1 cellular context compared by ENCODE assay signal in the genomic region with DNA sequence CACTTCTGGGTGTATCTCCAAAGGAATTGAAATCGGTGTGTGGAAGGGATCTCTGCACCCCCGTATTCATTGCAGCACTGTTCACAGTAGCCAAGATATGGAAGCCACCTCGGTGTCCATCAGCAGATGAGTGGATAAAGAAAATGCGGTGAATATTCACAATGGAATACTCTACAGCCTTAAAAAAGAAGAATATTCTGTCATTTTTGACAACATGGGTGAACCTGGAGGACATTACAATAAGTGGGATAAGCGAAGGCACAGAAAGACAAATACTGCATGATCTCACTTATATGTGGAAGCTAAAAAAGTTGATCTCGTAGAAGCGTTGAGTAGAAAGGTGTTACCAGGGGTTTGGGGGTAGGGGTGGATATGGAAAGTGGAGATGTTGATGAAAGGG.
TF ChIP-seq lines count a peak whose summit lies in the region.

No MANE protein-coding gene starts in this region.

TF ChIP-seq in A549, 52 proteins besides CTCF, POLR2A, EP300 and RAD21 (continued from another document):
- TF ChIP-seq, protein P1, sequence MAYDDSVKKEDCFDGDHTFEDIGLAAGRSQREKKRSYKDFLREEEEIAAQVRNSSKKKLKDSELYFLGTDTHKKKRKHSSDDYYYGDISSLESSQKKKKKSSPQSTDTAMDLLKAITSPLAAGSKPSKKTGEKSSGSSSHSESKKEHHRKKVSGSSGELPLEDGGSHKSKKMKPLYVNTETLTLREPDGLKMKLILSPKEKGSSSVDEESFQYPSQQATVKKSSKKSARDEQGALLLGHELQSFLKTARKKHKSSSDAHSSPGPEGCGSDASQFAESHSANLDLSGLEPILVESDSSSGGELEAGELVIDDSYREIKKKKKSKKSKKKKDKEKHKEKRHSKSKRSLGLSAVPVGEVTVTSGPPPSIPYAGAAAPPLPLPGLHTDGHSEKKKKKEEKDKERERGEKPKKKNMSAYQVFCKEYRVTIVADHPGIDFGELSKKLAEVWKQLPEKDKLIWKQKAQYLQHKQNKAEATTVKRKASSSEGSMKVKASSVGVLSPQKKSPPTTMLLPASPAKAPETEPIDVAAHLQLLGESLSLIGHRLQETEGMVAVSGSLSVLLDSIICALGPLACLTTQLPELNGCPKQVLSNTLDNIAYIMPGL (CRISPR knock-in tag; IDR thresholded peaks at IDR 0.05; ENCODE audit: borderline replicate concordance): no peak
